Comparison of ENCODE assay signal across 8 cellular contexts in the genomic region with DNA sequence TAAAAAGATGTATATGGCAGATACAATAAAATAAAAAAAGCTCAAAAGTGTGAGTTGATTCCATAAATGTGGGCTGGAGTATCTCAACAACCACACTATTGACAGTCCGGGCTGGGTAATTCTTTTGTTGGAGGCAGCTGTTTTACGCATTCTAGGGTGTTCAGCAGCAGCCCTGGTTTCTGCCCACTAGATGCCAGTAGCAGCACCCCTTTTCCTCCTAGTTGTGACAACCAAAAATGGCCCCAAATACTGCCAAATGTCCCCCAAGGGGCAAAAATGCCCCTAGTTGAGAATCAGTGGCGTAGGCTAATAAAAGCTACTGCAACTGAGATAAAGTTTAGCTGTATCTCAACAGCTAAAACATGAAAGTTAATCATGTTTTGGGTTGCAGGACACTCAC. TPM values are rescaled to one million over a fixed set of nuclear protein-coding genes. Genes with fewer than 3 reads are reported as not detected.
DNase-seq lines count a peak whose midpoint lies in the region; ATAC-seq, FAIRE-seq and TF ChIP-seq lines count a peak whose summit lies in the region.

No MANE protein-coding gene starts in this region.

- peak; percentile 4 for DNase-seq in activated T-helper 1 cell treated with Interleukin-2 at 50 U/mL for 16 hours (ENCODE audit: low read depth)
- DNase-seq in activated T-helper 1 cell treated with anti-CD3 and anti-CD28 coated beads, Interleukin-12 subunit alpha, Interleukin-12 subunit beta, Interleukin-2, Interleukin-4 antibody, amounts not matched to agents 30 ng/mL and 10 ng/mL and 1 ng/mL, durations not matched to agents 14 hours and 24 hours and 36 hours (ENCODE audit: low spot score): no peak
- DNase-seq in T-cell: peak in 33 of 34 experiments; percentile 8 to 58 (median 35)
- DNase-seq in fibroblast of lung (ENCODE audit: low read depth in 2 of 2): peak in 1 of 2 donors; percentile 53
- peak; percentile 65 for DNase-seq in pons (ENCODE audit: low spot score)
- DNase-seq in H54 (ENCODE audit: insufficient read length, low spot score): no peak
- no peak for DNase-seq in NCI-H146 treated with DMSO at 0.1 percent for 48 hours (lab: John Stamatoyannopoulos, UW; ENCODE audit: unreplicated experiment)

- peak; percentile 35 to 62 for TF ChIP-seq CTCF in fibroblast of lung (conservative IDR thresholded peaks at IDR 0.05 in 1 of 2, IDR thresholded peaks at IDR 0.05 in 1 of 2; ENCODE audit: low read depth in 1 of 2, low read length in 2 of 2)

- H3K9me3 ChIP-seq in fibroblast of lung (ENCODE audit: control insufficient read depth, insufficient read depth, low read depth, low read length): no peaks in the 10 kb centered on the region

- H3K4me3 Mint-ChIP-seq in activated T-helper 1 cell treated with anti-CD3 and anti-CD28 coated beads, Interleukin-12 subunit alpha, Interleukin-12 subunit beta, Interleukin-2, Interleukin-4 antibody, amounts not matched to agents 30 ng/mL and 10 ng/mL and 1 ng/mL, durations not matched to agents 14 hours and 24 hours and 36 hours: no peak overlapping the region
- H3K4me3 Mint-ChIP-seq in T-cell: no peak overlapping the region

- peaks cover 12% of the 10 kb centered on the region for H3K9me3 Mint-ChIP-seq in activated T-helper 1 cell treated with anti-CD3 and anti-CD28 coated beads, Interleukin-12 subunit alpha, Interleukin-12 subunit beta, Interleukin-2, Interleukin-4 antibody, amounts not matched to agents 30 ng/mL and 10 ng/mL and 1 ng/mL, durations not matched to agents 14 hours and 24 hours and 36 hours
- peaks cover 0 to 8% (median 5%) of the 10 kb centered on the region in 3 donors for H3K9me3 Mint-ChIP-seq in T-cell

- H3K36me3 Mint-ChIP-seq in activated T-helper 1 cell treated with anti-CD3 and anti-CD28 coated beads, Interleukin-12 subunit alpha, Interleukin-12 subunit beta, Interleukin-2, Interleukin-4 antibody, amounts not matched to agents 30 ng/mL and 10 ng/mL and 1 ng/mL, durations not matched to agents 14 hours and 24 hours and 36 hours (ENCODE audit: low read depth): peaks cover 8% of the 10 kb centered on the region
- peaks cover 7% of the 10 kb centered on the region for H3K36me3 Mint-ChIP-seq in T-cell

- H2AFZ ChIP-seq in fibroblast of lung (ENCODE audit: low read length): no peak overlapping the region

- no peaks in the 10 kb centered on the region for H3K79me2 ChIP-seq in fibroblast of lung (ENCODE audit: control insufficient read depth, insufficient read depth, low read length)

- no peak overlapping the region for H3K4me2 ChIP-seq in fibroblast of lung (ENCODE audit: extremely low read depth, insufficient read depth, low read length)

- H3K36me3 ChIP-seq in fibroblast of lung (ENCODE audit: control insufficient read depth, insufficient read depth, low read length): no peaks in the 10 kb centered on the region

- H3K27me3 ChIP-seq in fibroblast of lung (ENCODE audit: control insufficient read depth, insufficient read depth, low read length): no peaks in the 10 kb centered on the region

- no peak overlapping the region for H3K27ac Mint-ChIP-seq in activated T-helper 1 cell treated with anti-CD3 and anti-CD28 coated beads, Interleukin-12 subunit alpha, Interleukin-12 subunit beta, Interleukin-2, Interleukin-4 antibody, amounts not matched to agents 30 ng/mL and 10 ng/mL and 1 ng/mL, durations not matched to agents 14 hours and 24 hours and 36 hours
- H3K27ac Mint-ChIP-seq in T-cell: no peak overlapping the region

- H3K27ac ChIP-seq in fibroblast of lung (ENCODE audit: insufficient read depth, low read length): no peak overlapping the region

- no peaks in the 10 kb centered on the region for H3K4me1 ChIP-seq in fibroblast of lung (ENCODE audit: control insufficient read depth, extremely low read depth, insufficient read depth, low read length)

- POLR2A ChIA-PET in T-cell (lab: Charles Lee): no interaction called here

- H3K27me3 Mint-ChIP-seq in activated T-helper 1 cell treated with anti-CD3 and anti-CD28 coated beads, Interleukin-12 subunit alpha, Interleukin-12 subunit beta, Interleukin-2, Interleukin-4 antibody, amounts not matched to agents 30 ng/mL and 10 ng/mL and 1 ng/mL, durations not matched to agents 14 hours and 24 hours and 36 hours (ENCODE audit: insufficient read depth): no peaks in the 10 kb centered on the region
- no peaks in the 10 kb centered on the region for H3K27me3 Mint-ChIP-seq in T-cell

- intact Hi-C loops in activated T-helper 1 cell treated with anti-CD3 and anti-CD28 coated beads, Interleukin-12 subunit alpha, Interleukin-12 subunit beta, Interleukin-2, Interleukin-4 antibody, amounts not matched to agents 30 ng/mL and 10 ng/mL and 1 ng/mL, durations not matched to agents 14 hours and 24 hours and 36 hours (cut with micrococcal nuclease): no loop called here

- FAIRE-seq in H54 (lab: Jason Lieb, UNC): no peak

- no peak overlapping the region for H3K4me3 ChIP-seq in fibroblast of lung (replicated peaks in 1 of 4; ENCODE audit: control extremely low read depth in 1 of 4, insufficient read depth in 1 of 4, low read depth in 3 of 4, low read length in 4 of 4)

- H3K4me1 Mint-ChIP-seq in activated T-helper 1 cell treated with anti-CD3 and anti-CD28 coated beads, Interleukin-12 subunit alpha, Interleukin-12 subunit beta, Interleukin-2, Interleukin-4 antibody, amounts not matched to agents 30 ng/mL and 10 ng/mL and 1 ng/mL, durations not matched to agents 14 hours and 24 hours and 36 hours (ENCODE audit: low read depth): no peaks in the 10 kb centered on the region
- peaks cover 8 to 10% (median 10%) of the 10 kb centered on the region in 3 donors for H3K4me1 Mint-ChIP-seq in T-cell

- H4K20me1 ChIP-seq in fibroblast of lung (ENCODE audit: control insufficient read depth, extremely low read depth, insufficient read depth, low read length): no peaks in the 10 kb centered on the region

- peak; percentile 60 to 81 (median 68) for ATAC-seq in T-cell (replicated peaks in 1 of 4)
- ATAC-seq in GM18907 (IDR thresholded peaks at IDR 0.05; ENCODE audit: unreplicated experiment): no peak

- CTCF ChIA-PET in T-cell (lab: Charles Lee): interaction anchor here (0.7 to 1.2 kb wide), 2 partner anchors 230 to 243 kb away, joined by 3 to 4 read pairs; no protein-coding TSS in a partner anchor

- TF ChIP-seq POLR2A in H54 (IDR thresholded peaks at IDR 0.05; ENCODE audit: low read depth, low read length): no peak

- H3K9ac ChIP-seq in fibroblast of lung (ENCODE audit: insufficient read depth, low read length): no peak overlapping the region

RNA-seq across cellular contexts. Expression of a gene that starts 44.7 kb away (rescaled TPM):
- 27.7 and 27.9 TPM in 2 replicates for total RNA-seq in activated T-helper 1 cell treated with anti-CD3 and anti-CD28 coated beads, Interleukin-12 subunit alpha, Interleukin-12 subunit beta, Interleukin-2, Interleukin-4 antibody, amounts not matched to agents 30 ng/mL and 10 ng/mL and 1 ng/mL, durations not matched to agents 14 hours and 24 hours and 36 hours
- total RNA-seq in T-cell (10 to 100 TPM; 65.0 to 82.5 (median 68.5) TPM), fibroblast of lung (63.4 and 73.3 TPM in 2 replicates)
- polyA plus RNA-seq in fibroblast of lung: 159 and 161 TPM in 2 replicates
- 108 and 120 TPM in 2 replicates for polyA plus RNA-seq in fibroblast of lung (2012)
- 29.0 and 31.2 TPM in 2 replicates for polyA minus RNA-seq in fibroblast of lung (ENCODE audit: low replicate concordance)

Comparison
In these comparisons a context has a peak if more than half of its experiments do, and no peak if none do; other contexts are left out.
1. DNase-seq: peak in activated T-helper 1 cell treated with Interleukin-2 at 50 U/mL for 16 hours (single experiment), T-cell (33 of 34) and pons (single experiment); none in activated T-helper 1 cell treated with anti-CD3 and anti-CD28 coated beads, Interleukin-12 subunit alpha, Interleukin-12 subunit beta, Interleukin-2, Interleukin-4 antibody, amounts not matched to agents 30 ng/mL and 10 ng/mL and 1 ng/mL, durations not matched to agents 14 hours and 24 hours and 36 hours (single experiment), H54 (single experiment) and NCI-H146 treated with DMSO at 0.1 percent for 48 hours (single experiment).